Comparison of ENCODE assay signal across 9 cellular contexts in genomic region chr5:114362197-114362976, GRCh38. TPM values are rescaled to one million over a fixed set of nuclear protein-coding genes. Genes with fewer than 3 reads are reported as not detected.
DNase-seq lines count a peak whose midpoint lies in the region; ATAC-seq and FAIRE-seq lines count a peak whose summit lies in the region.
"Had no signal": no experiment of that assay in that cellular context is flagged by ENCODE, and none has a peak within 500 bp of the region (broad histone marks: within the 10 kb centered on the region; RNA-seq: fewer than 3 reads in every experiment).

No MANE protein-coding gene starts in this region.

- H3K4me3 Mint-ChIP-seq in activated CD8-positive, alpha-beta memory T cell treated with anti-CD3 and anti-CD28 coated beads, Interleukin-2, amount 10 ng/mL, durations not matched to agents 7 days and 5 days, result no peak overlapping the region
- peak overlapping the region; percentile 44 for H3K4me3 Mint-ChIP-seq in activated CD4-positive, alpha-beta memory T cell treated with anti-CD3 and anti-CD28 coated beads for 36 hours
- H3K4me3 Mint-ChIP-seq in stimulated activated naive B cell treated with anti-CD40 and anti-IgM and Interleukin-4, amounts not matched to agents 10 μg/mL and 1 μg/mL and 100 μg/mL, for 72 hours, result peak overlapping the region; percentile 82 to 83

- peak overlapping the region; percentile 59 for H3K27ac Mint-ChIP-seq in activated CD8-positive, alpha-beta memory T cell treated with anti-CD3 and anti-CD28 coated beads, Interleukin-2, amount 10 ng/mL, durations not matched to agents 7 days and 5 days
- H3K27ac Mint-ChIP-seq in activated CD4-positive, alpha-beta memory T cell treated with anti-CD3 and anti-CD28 coated beads for 36 hours, result no peak overlapping the region
- peak overlapping the region; percentile 83 for H3K27ac Mint-ChIP-seq in stimulated activated naive B cell treated with anti-CD40 and anti-IgM and Interleukin-4, amounts not matched to agents 10 μg/mL and 1 μg/mL and 100 μg/mL, for 72 hours
- H3K27ac Mint-ChIP-seq: activated naive CD4-positive, alpha-beta T cell treated with anti-CD3 and anti-CD28 coated beads, Interleukin-2, amount 50 U/mL, for 72 hours had no signal

- no peak for ATAC-seq in activated CD8-positive, alpha-beta memory T cell treated with anti-CD3 and anti-CD28 coated beads, Interleukin-2, amount 10 ng/mL, durations not matched to agents 7 days and 5 days
- ATAC-seq in HG02981 (IDR thresholded peaks at IDR 0.05; ENCODE audit: unreplicated experiment), result peak; percentile 25
- no peak for ATAC-seq in stimulated activated naive B cell treated with anti-CD40 and anti-IgM and Interleukin-4, amounts not matched to agents 10 μg/mL and 1 μg/mL and 100 μg/mL, for 72 hours (replicated peaks)

- peaks cover 50% of the 10 kb centered on the region for H3K27me3 Mint-ChIP-seq in activated CD8-positive, alpha-beta memory T cell treated with anti-CD3 and anti-CD28 coated beads, Interleukin-2, amount 10 ng/mL, durations not matched to agents 7 days and 5 days
- H3K27me3 Mint-ChIP-seq in activated CD4-positive, alpha-beta memory T cell treated with anti-CD3 and anti-CD28 coated beads for 36 hours, result peaks cover 35% of the 10 kb centered on the region
- peaks cover 41 to 47% of the 10 kb centered on the region in 2 donors for H3K27me3 Mint-ChIP-seq in stimulated activated naive B cell treated with anti-CD40 and anti-IgM and Interleukin-4, amounts not matched to agents 10 μg/mL and 1 μg/mL and 100 μg/mL, for 72 hours

- no peaks in the 10 kb centered on the region for H3K9me3 Mint-ChIP-seq in activated CD8-positive, alpha-beta memory T cell treated with anti-CD3 and anti-CD28 coated beads, Interleukin-2, amount 10 ng/mL, durations not matched to agents 7 days and 5 days (ENCODE audit: low read depth)
- no peaks in the 10 kb centered on the region for H3K9me3 Mint-ChIP-seq in activated CD4-positive, alpha-beta memory T cell treated with anti-CD3 and anti-CD28 coated beads for 36 hours
- H3K9me3 Mint-ChIP-seq in stimulated activated naive B cell treated with anti-CD40 and anti-IgM and Interleukin-4, amounts not matched to agents 10 μg/mL and 1 μg/mL and 100 μg/mL, for 72 hours, result no peaks in the 10 kb centered on the region
- H3K9me3 Mint-ChIP-seq: activated naive CD4-positive, alpha-beta T cell treated with anti-CD3 and anti-CD28 coated beads, Interleukin-2, amount 50 U/mL, for 72 hours had no signal

- peaks cover 5% of the 10 kb centered on the region for H3K4me1 Mint-ChIP-seq in activated CD8-positive, alpha-beta memory T cell treated with anti-CD3 and anti-CD28 coated beads, Interleukin-2, amount 10 ng/mL, durations not matched to agents 7 days and 5 days
- peaks cover 4% of the 10 kb centered on the region for H3K4me1 Mint-ChIP-seq in activated CD4-positive, alpha-beta memory T cell treated with anti-CD3 and anti-CD28 coated beads for 36 hours (ENCODE audit: low read depth)
- peaks cover 6 to 23% of the 10 kb centered on the region in 2 donors for H3K4me1 Mint-ChIP-seq in stimulated activated naive B cell treated with anti-CD40 and anti-IgM and Interleukin-4, amounts not matched to agents 10 μg/mL and 1 μg/mL and 100 μg/mL, for 72 hours

- POLR2A ChIA-PET in activated CD4-positive, alpha-beta memory T cell treated with anti-CD3 and anti-CD28 coated beads for 36 hours (lab: Charles Lee), result no interaction called here

- H3K36me3 Mint-ChIP-seq in activated CD8-positive, alpha-beta memory T cell treated with anti-CD3 and anti-CD28 coated beads, Interleukin-2, amount 10 ng/mL, durations not matched to agents 7 days and 5 days, result peaks cover 1% of the 10 kb centered on the region
- H3K36me3 Mint-ChIP-seq in activated CD4-positive, alpha-beta memory T cell treated with anti-CD3 and anti-CD28 coated beads for 36 hours, result peaks cover 4% of the 10 kb centered on the region
- peaks cover 4% of the 10 kb centered on the region in 2 donors for H3K36me3 Mint-ChIP-seq in stimulated activated naive B cell treated with anti-CD40 and anti-IgM and Interleukin-4, amounts not matched to agents 10 μg/mL and 1 μg/mL and 100 μg/mL, for 72 hours

- no peak for DNase-seq in activated CD8-positive, alpha-beta memory T cell treated with anti-CD3 and anti-CD28 coated beads, Interleukin-2, amount 10 ng/mL, durations not matched to agents 7 days and 5 days
- DNase-seq in activated CD8-positive, alpha-beta memory T cell treated with anti-CD3 and anti-CD28 coated beads for 24 hours, result no peak
- peak; percentile 9 for DNase-seq in activated CD4-positive, alpha-beta memory T cell treated with anti-CD3 and anti-CD28 coated beads for 36 hours
- DNase-seq in iPS DF 19.7 (ENCODE audit: low read depth, low spot score) (peak; percentile 7), RCC 7860 (ENCODE audit: low spot score) (no peak), GDM1 (lab: John Stamatoyannopoulos, UW) (no peak)
- no peak for DNase-seq in stimulated activated naive B cell treated with anti-CD40 and anti-IgM and Interleukin-4, amounts not matched to agents 10 μg/mL and 1 μg/mL and 100 μg/mL, for 72 hours

- intact Hi-C loops in activated CD4-positive, alpha-beta memory T cell treated with anti-CD3 and anti-CD28 coated beads for 36 hours (cut with micrococcal nuclease), result no loop called here

- CTCF ChIA-PET in activated CD8-positive, alpha-beta memory T cell treated with anti-CD3 and anti-CD28 coated beads, Interleukin-2, amount 10 ng/mL, durations not matched to agents 7 days and 5 days (lab: Charles Lee), result no interaction called here
- CTCF ChIA-PET in activated CD4-positive, alpha-beta memory T cell treated with anti-CD3 and anti-CD28 coated beads for 36 hours (lab: Charles Lee), result no interaction called here

- FAIRE-seq in RCC 7860 (lab: Jason Lieb, UNC), result no peak

RNA-seq across cellular contexts. Expression of gene KCNN2, which starts 0.5 kb away (rescaled TPM):
- total RNA-seq in activated CD8-positive, alpha-beta memory T cell treated with anti-CD3 and anti-CD28 coated beads, Interleukin-2, amount 10 ng/mL, durations not matched to agents 7 days and 5 days, result not detected
- not detected for total RNA-seq in activated CD4-positive, alpha-beta memory T cell treated with anti-CD3 and anti-CD28 coated beads for 36 hours
- total RNA-seq: activated naive CD4-positive, alpha-beta T cell treated with anti-CD3 and anti-CD28 coated beads, Interleukin-2, amount 50 U/mL, for 72 hours had no signal

Comparison
In these comparisons a context has a peak if more than half of its experiments do, and no peak if none do; other contexts are left out.
1. DNase-seq: peak in activated CD4-positive, alpha-beta memory T cell treated with anti-CD3 and anti-CD28 coated beads for 36 hours (single experiment) and iPS DF 19.7 (single experiment); none in activated CD8-positive, alpha-beta memory T cell treated with anti-CD3 and anti-CD28 coated beads, Interleukin-2, amount 10 ng/mL, durations not matched to agents 7 days and 5 days (single experiment), activated CD8-positive, alpha-beta memory T cell treated with anti-CD3 and anti-CD28 coated beads for 24 hours (single experiment), stimulated activated naive B cell treated with anti-CD40 and anti-IgM and Interleukin-4, amounts not matched to agents 10 μg/mL and 1 μg/mL and 100 μg/mL, for 72 hours (single experiment), RCC 7860 (single experiment) and GDM1 (single experiment).